In the genomic region with DNA sequence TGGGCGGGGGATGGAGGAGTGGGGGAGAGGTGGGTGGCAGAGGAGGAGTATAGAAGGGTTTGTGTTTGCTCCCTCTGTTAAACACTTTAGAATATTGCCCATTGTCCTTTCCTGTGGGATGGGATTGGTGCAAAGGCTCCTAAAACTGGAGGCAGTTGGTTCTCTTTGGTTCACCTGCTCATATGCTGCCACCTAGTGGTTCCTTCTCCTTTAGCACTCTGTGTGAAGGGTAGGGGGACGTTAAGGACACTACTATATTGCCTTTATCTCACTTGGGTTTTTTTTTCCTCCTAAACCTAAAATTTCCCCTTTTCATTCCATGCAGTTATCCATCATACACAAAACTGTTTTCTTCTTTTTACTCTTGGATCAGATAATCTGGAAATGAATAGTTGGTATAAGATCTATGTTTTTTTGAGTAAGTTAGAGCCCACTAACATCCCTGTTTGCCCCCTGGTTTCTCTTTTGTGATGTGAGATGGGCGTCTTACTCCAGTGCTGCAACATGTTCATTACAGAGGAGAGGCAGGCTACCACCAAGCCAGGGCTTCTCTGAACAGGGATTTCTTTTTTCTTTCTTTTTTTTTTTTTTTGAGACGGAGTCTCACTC, we compare ENCODE assay signal across 9 cellular contexts.
DNase-seq lines count a peak whose midpoint lies in the region; ATAC-seq and TF ChIP-seq lines count a peak whose summit lies in the region.
"Had no signal": no experiment of that assay in that cellular context is flagged by ENCODE, and none has a peak within 500 bp of the region (broad histone marks: within the 10 kb centered on the region; RNA-seq: fewer than 3 reads in every experiment).

No MANE protein-coding gene starts in this region.

- H3K27me3 ChIP-seq in brain microvascular endothelial cell (replicated peaks) = no peaks in the 10 kb centered on the region
- H3K27me3 ChIP-seq: BLaER1 had no signal

- no peaks in the 10 kb centered on the region for H3K36me3 ChIP-seq in brain microvascular endothelial cell (replicated peaks)
- H3K36me3 ChIP-seq: BLaER1 had no signal

- no peak for ATAC-seq in HG02759 (IDR thresholded peaks at IDR 0.05; ENCODE audit: unreplicated experiment)

- TF ChIP-seq CTCF in brain microvascular endothelial cell (IDR thresholded peaks at IDR 0.05; ENCODE audit: low read depth, low read length, missing control alignments) = peak; percentile 87

- in situ Hi-C loops in brain microvascular endothelial cell (cut with HindIII; ENCODE audit: low pct_ligation_motif_present, low sequenced_read_pairs) = no loop called here

- H3K27ac ChIP-seq in brain microvascular endothelial cell = no peak overlapping the region
- H3K27ac ChIP-seq: BLaER1 had no signal

- no peak overlapping the region for H3K4me3 ChIP-seq in brain microvascular endothelial cell (ENCODE audit: low read depth, low read length)
- H3K4me3 ChIP-seq: BLaER1 had no signal

- DNase-seq in NCI-H524 (lab: John Stamatoyannopoulos, UW) (peak; percentile 85 to 86), NCI-H524 treated with DMSO at 0.1 percent for 48 hours (lab: John Stamatoyannopoulos, UW) (no peak), NCI-H1417 treated with DMSO at 0.1 percent for 48 hours (lab: John Stamatoyannopoulos, UW) (peak; percentile 28), SW480 (ENCODE audit: low spot score) (peak; percentile 67), brain microvascular endothelial cell (peak; percentile 47), iPS-NIHi7 (ENCODE audit: extremely low spot score) (peak; percentile 89)
- peak; percentile 38 to 60 for DNase-seq in stimulated activated CD4-positive, alpha-beta T cell treated with anti-CD3 and anti-CD28 coated beads, Interleukin-2, amount 100 ng/mL, for 24 hours
